27 cellular contexts compared by ENCODE assay signal in the genomic region with DNA sequence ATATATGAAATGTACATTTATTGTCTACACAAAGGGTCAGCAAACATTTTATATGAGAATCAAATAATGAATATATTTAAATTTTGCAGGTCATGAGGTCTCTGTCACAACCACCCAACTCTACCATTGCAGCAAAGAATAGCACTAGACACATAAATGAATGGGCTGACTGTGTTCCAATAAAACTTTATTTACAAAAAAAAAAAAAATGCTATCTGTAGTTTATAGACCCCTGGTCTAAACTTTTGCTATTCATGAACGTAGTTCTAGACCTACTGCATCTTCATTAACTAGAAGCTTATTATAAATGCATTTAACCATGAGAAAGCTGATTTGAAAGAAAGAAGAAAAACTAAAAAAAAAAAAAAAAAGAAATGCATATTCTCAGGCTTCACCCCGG.
"Had no signal": no experiment of that assay in that cellular context is flagged by ENCODE, and none has a peak within 500 bp of the region (broad histone marks: within the 10 kb centered on the region; RNA-seq: fewer than 3 reads in every experiment).

No MANE protein-coding gene starts in this region.

- FAIRE-seq: urothelium cell line had no signal

- DNase-seq: stimulated activated CD4-positive, alpha-beta T cell treated with anti-CD3 and anti-CD28 coated beads, Interleukin-2, amount 100 ng/mL, for 48 hours; stimulated activated CD4-positive, alpha-beta T cell treated with anti-CD3 and anti-CD28 coated beads, Interleukin-4, amount 100 ng/mL, for 1 hour; stimulated activated CD4-positive, alpha-beta T cell treated with anti-CD3 and anti-CD28 coated beads, Interleukin-4, amount 100 ng/mL, for 24 hours; stimulated activated CD4-positive, alpha-beta T cell treated with anti-CD3 and anti-CD28 coated beads, Interleukin-4, amount 100 ng/mL, for 4 hours; stimulated activated CD8-positive, alpha-beta memory T cell treated with anti-CD3 and anti-CD28 coated beads, Interleukin-4, amount 100 ng/mL, for 48 hours; stimulated activated naive B cell treated with anti-CD40 and anti-IgM and Interleukin-4, amounts not matched to agents 10 μg/mL and 1 μg/mL and 100 μg/mL, for 72 hours; stimulated activated naive CD4-positive, alpha-beta T cell; stimulated activated naive CD4-positive, alpha-beta T cell treated with Interleukin-2 at 50 U/mL for 16 hours; stimulated activated naive CD8-positive, alpha-beta T cell treated with anti-CD3 and anti-CD28 coated beads, Interleukin-15, amount 100 ng/mL, for 72 hours; stimulated activated naive CD8-positive, alpha-beta T cell treated with anti-CD3 and anti-CD28 coated beads, Interleukin-15, Interleukin-2, amounts not matched to agents 100 U/mL and 50 U/mL, for 24 hours; stomach; substantia nigra; testis; thyroid gland; tibial artery; transverse colon; trophoblast cell; upper lobe of left lung; upper lobe of right lung; uterus had no signal

- H3K27me3 ChIP-seq: stomach, suprapubic skin, testis, thyroid gland, tibial artery, tibial nerve, transverse colon, upper lobe of left lung, upper lobe of right lung, uterus, vagina had no signal

- H3K4me3 ChIP-seq: stomach, suprapubic skin, testis, thoracic aorta, thyroid gland, tibial artery, tibial nerve, transverse colon, upper lobe of left lung, upper lobe of right lung, uterus, vagina had no signal

- ATAC-seq: stimulated activated effector memory CD8-positive, alpha-beta T cell treated with anti-CD3 and anti-CD28 coated beads, Interleukin-12 subunit alpha, Interleukin-12 subunit beta, amount 100 ng/mL, for 72 hours; stimulated activated memory B cell treated with anti-CD40 and anti-IgM and Interleukin-4, amounts not matched to agents 10 μg/mL and 1 μg/mL and 100 μg/mL, for 72 hours; stimulated activated naive B cell treated with anti-CD40 and anti-IgM and Interleukin-4, amounts not matched to agents 10 μg/mL and 1 μg/mL and 100 μg/mL, for 72 hours; stimulated activated naive CD8-positive, alpha-beta T cell treated with anti-CD3 and anti-CD28 coated beads, Interleukin-15, amount 100 ng/mL, for 72 hours; stimulated activated naive CD8-positive, alpha-beta T cell treated with anti-CD3 and anti-CD28 coated beads, Interleukin-15, Interleukin-2, amounts not matched to agents 100 U/mL and 50 U/mL, for 24 hours; upper lobe of right lung had no signal

- H3K36me3 ChIP-seq: stomach, suprapubic skin, thoracic aorta, thyroid gland, tibial artery, tibial nerve, transverse colon, upper lobe of left lung, upper lobe of right lung, uterus, vagina had no signal

- H3K9me3 ChIP-seq: stomach, suprapubic skin, testis, thoracic aorta, thyroid gland, tibial artery, tibial nerve, transverse colon, upper lobe of left lung, upper lobe of right lung, uterus, vagina had no signal

- H3K4me1 ChIP-seq: stomach, suprapubic skin, thyroid gland, tibial artery, transverse colon, upper lobe of left lung, upper lobe of right lung, uterus, vagina had no signal

- H3K27ac ChIP-seq: stomach, suprapubic skin, testis, thoracic aorta, thyroid gland, tibial artery, tibial nerve, transverse colon, upper lobe of left lung, upper lobe of right lung, uterus, vagina had no signal
